Comparison of ENCODE assay signal across 10 cellular contexts in genomic region chr5:344668-345067, GRCh38.
"Had no signal": no experiment of that assay in that cellular context is flagged by ENCODE, and none has a peak within 500 bp of the region (broad histone marks: within the 10 kb centered on the region; RNA-seq: fewer than 3 reads in every experiment).

No MANE protein-coding gene starts in this region.

- H3K4me1 ChIP-seq: foreskin keratinocyte had no signal

- H3K4me3 Mint-ChIP-seq: natural killer cell had no signal

- H3K36me3 Mint-ChIP-seq: natural killer cell had no signal

- H3K9me3 ChIP-seq: SJSA1, upper lobe of left lung had no signal

- H3K36me3 ChIP-seq: esophagus squamous epithelium, SJSA1, upper lobe of left lung, WERI-Rb-1 had no signal

- H3K27ac ChIP-seq: foreskin keratinocyte, SJSA1, WERI-Rb-1 had no signal

- FAIRE-seq: small intestine had no signal

- DNase-seq: esophagus squamous epithelium, foreskin keratinocyte, natural killer cell, WERI-Rb-1 had no signal

- H3K27ac Mint-ChIP-seq: activated naive CD4-positive, alpha-beta T cell treated with anti-CD3 and anti-CD28 coated beads, Interleukin-2, amount 50 U/mL, for 72 hours; activated T-helper 17 cell treated with anti-CD3 and anti-CD28 coated beads, Interleukin-2, amount 50 U/mL, for 72 hours; natural killer cell; progenitor cell of endocrine pancreas had no signal

- H3K9me3 Mint-ChIP-seq: activated T-helper 17 cell treated with anti-CD3 and anti-CD28 coated beads, Interleukin-2, amount 50 U/mL, for 72 hours; natural killer cell had no signal

- H3K27me3 ChIP-seq: SJSA1, upper lobe of left lung had no signal
